8 cellular contexts compared by ENCODE assay signal in genomic region chr2:46937457-46937856, GRCh38. TPM values are rescaled to one million over a fixed set of nuclear protein-coding genes. Genes with fewer than 3 reads are reported as not detected.
DNase-seq lines count a peak whose midpoint lies in the region; ATAC-seq and TF ChIP-seq lines count a peak whose summit lies in the region.

No MANE protein-coding gene starts in this region.

- H3K27ac ChIP-seq in PC-3 (ENCODE audit: low read length), result no peak overlapping the region
- H3K27ac ChIP-seq in suprapubic skin, result no peak overlapping the region

- WGBS in suprapubic skin, result 82% methylated on average over 4 of the region's 4 CpGs

- POLR2A ChIA-PET in PC-3 (lab: Charles Lee; ENCODE audit: unreplicated experiment), result no interaction called here

- CTCF ChIA-PET in PC-3 (lab: Charles Lee), result interaction anchor here (0.6 to 0.8 kb wide), 2 partner anchors 30 to 286 kb away, joined by 3 read pairs; no protein-coding TSS in a partner anchor

- peak; percentile 62 for TF ChIP-seq CTCF in PC-3 (conservative IDR thresholded peaks at IDR 0.05; ENCODE audit: low read depth, low read length)
- peak; percentile 48 for TF ChIP-seq CTCF in epithelial cell of proximal tubule (conservative IDR thresholded peaks at IDR 0.05; ENCODE audit: low read depth, low read length)
- TF ChIP-seq CTCF in suprapubic skin (IDR thresholded peaks at IDR 0.05), result peak; percentile 1 to 31

- H3K9me3 ChIP-seq in PC-3 (ENCODE audit: low read length), result no peaks in the 10 kb centered on the region
- no peaks in the 10 kb centered on the region for H3K9me3 ChIP-seq in suprapubic skin

- H3K4me3 ChIP-seq in PC-3 (ENCODE audit: low read length) (no peak overlapping the region), epithelial cell of proximal tubule (ENCODE audit: low read depth, low read length) (no peak overlapping the region), suprapubic skin (no peak overlapping the region)

- BruUV-seq in PC-3 (replicated peaks; lab: Mats Ljungman, UMichigan), result no TSS peak

- H3K4me2 ChIP-seq in PC-3 (ENCODE audit: low read length), result no peak overlapping the region

- no peak for ATAC-seq in PC-3
- ATAC-seq in HG02885 (IDR thresholded peaks at IDR 0.05; ENCODE audit: poor library complexity, unreplicated experiment), result no peak

- H4K20me1 ChIP-seq in PC-3 (ENCODE audit: low read length), result no peaks in the 10 kb centered on the region

- no peak for TF ChIP-seq EP300 in suprapubic skin (IDR thresholded peaks at IDR 0.05)

- H3K4me1 ChIP-seq in PC-3 (ENCODE audit: insufficient read depth, low read length) (peaks cover 7% of the 10 kb centered on the region), suprapubic skin (peaks cover 17% of the 10 kb centered on the region)

- H3F3A ChIP-seq in PC-3 (ENCODE audit: low read length, unreplicated experiment), result no peaks in the 10 kb centered on the region

- H3K36me3 ChIP-seq in PC-3 (ENCODE audit: low read depth, low read length) (no peaks in the 10 kb centered on the region), suprapubic skin (no peaks in the 10 kb centered on the region)

- no peak overlapping the region for H3K9ac ChIP-seq in PC-3 (ENCODE audit: low read length)

- intact Hi-C loops in PC-3 (cut with micrococcal nuclease), result no loop called here

- H2AFZ ChIP-seq in PC-3 (ENCODE audit: low read length), result no peak overlapping the region

- H3K9me2 ChIP-seq in PC-3 (replicated peaks; ENCODE audit: low read length), result no peaks in the 10 kb centered on the region

- peak; percentile 11 for DNase-seq in SIG-M5 treated with dmso at 0.1 percent for 504 hours (lab: John Stamatoyannopoulos, UW; ENCODE audit: unreplicated experiment)
- DNase-seq in SIG-M5 (lab: John Stamatoyannopoulos, UW), result no peak
- peak; percentile 31 for DNase-seq in PC-3
- no peak for DNase-seq in epithelial cell of proximal tubule (ENCODE audit: low read depth)
- no peak for DNase-seq in suprapubic skin (ENCODE audit: low spot score in 2 of 2)
- no peak for DNase-seq in erythroblast (lab: John Stamatoyannopoulos, UW)
- no peak for DNase-seq in AG08396 (ENCODE audit: low spot score)

- TF ChIP-seq POLR2A in suprapubic skin (IDR thresholded peaks at IDR 0.05) (no peak), erythroblast (IDR thresholded peaks at IDR 0.05; ENCODE audit: low read length) (no peak)

- peaks cover 17% of the 10 kb centered on the region for H3K79me2 ChIP-seq in PC-3 (ENCODE audit: low read length)

- H3K27me3 ChIP-seq in PC-3 (ENCODE audit: low read length) (no peaks in the 10 kb centered on the region), suprapubic skin (no peaks in the 10 kb centered on the region)

RNA-seq across cellular contexts. Expression of gene TTC7A, which starts 3.6 kb away (rescaled TPM):
- total RNA-seq in PC-3 (2014; rRNA removed), result 21.8 and 24.2 TPM in 2 replicates
- 15.7 and 24.6 TPM in 2 replicates for total RNA-seq in epithelial cell of proximal tubule
- 10 to 100 TPM; 44.1 to 65.1 (median 48.3) TPM for total RNA-seq in suprapubic skin

RNA-seq across cellular contexts. Expression of gene MCFD2, which starts 21.9 kb away (rescaled TPM):
- total RNA-seq in PC-3 (2014; rRNA removed) (91.9 and 112 TPM in 2 replicates), epithelial cell of proximal tubule (36.3 and 72.4 TPM in 2 replicates), suprapubic skin (10 to 100 TPM; 40.5 to 42.4 (median 41.6) TPM)

Comparison
In these comparisons a context has a peak if more than half of its experiments do, and no peak if none do; other contexts are left out.
1. DNase-seq: peak in SIG-M5 treated with dmso at 0.1 percent for 504 hours (single experiment) and PC-3 (single experiment); none in SIG-M5 (single experiment), epithelial cell of proximal tubule (single experiment), suprapubic skin (0 of 2), erythroblast (0 of 2) and AG08396 (single experiment).
2. Peak in every context shown above with its lines, with median percentiles within 50 percentile points of each other: CTCF ChIP-seq.